ENCODE assay signal across 11 cellular contexts in genomic region chr18:76398295-76398694, GRCh38.
A peak's percentile ranks its signal among the peaks of the same experiment; 100 is the strongest.
DNase-seq lines count a peak whose midpoint lies in the region; ATAC-seq and TF ChIP-seq lines count a peak whose summit lies in the region.
"Had no signal": no experiment of that assay in that cellular context is flagged by ENCODE, and none has a peak within 500 bp of the region (broad histone marks: within the 10 kb centered on the region; RNA-seq: fewer than 3 reads in every experiment).

No MANE protein-coding gene starts in this region.

- peaks cover 60% of the 10 kb centered on the region for H4K20me1 ChIP-seq in osteoblast (ENCODE audit: insufficient read depth, low read length)

- DNase-seq in left cardiac atrium: no peak
- DNase-seq in Right ventricle myocardium inferior (ENCODE audit: missing footprints): no peak
- peak; percentile 19 for DNase-seq in fibroblast of mammary gland (ENCODE audit: low read depth)
- DNase-seq in osteoblast (ENCODE audit: insufficient read length, low spot score, missing footprints): peak; percentile 31
- DNase-seq in tibial nerve (ENCODE audit: low spot score in 2 of 2): no peak
- no peak for DNase-seq in esophagus squamous epithelium (lab: John Stamatoyannopoulos, UW)
- no peak for DNase-seq in sigmoid colon
- DNase-seq in DMS153 treated with DMSO at 0.1 percent for 48 hours (lab: John Stamatoyannopoulos, UW; ENCODE audit: unreplicated experiment): no peak

- no peak overlapping the region for H3K4me2 ChIP-seq in osteoblast (ENCODE audit: insufficient read depth, low read length)
- H3K4me2 ChIP-seq: A549, KMS-11 had no signal

- H3K79me2 ChIP-seq in osteoblast (ENCODE audit: insufficient read depth, low read length): peaks cover 15% of the 10 kb centered on the region

- TF ChIP-seq EP300 in tibial nerve (IDR thresholded peaks at IDR 0.05) (no peak), sigmoid colon (IDR thresholded peaks at IDR 0.05) (no peak)

- H3K4me3 ChIP-seq in fibroblast of mammary gland (ENCODE audit: control insufficient read depth, low read depth, low read length) (no peak overlapping the region), osteoblast (ENCODE audit: insufficient read depth, low read length) (no peak overlapping the region), tibial nerve (no peak overlapping the region), esophagus squamous epithelium (no peak overlapping the region), sigmoid colon (no peak overlapping the region)
- H3K4me3 ChIP-seq: A549; BLaER1 treated with 17β-estradiol and CSF1 and Interleukin-3, amounts not matched to agents 10 nM and 100 nM had no signal

- no peak overlapping the region for H2AFZ ChIP-seq in osteoblast (ENCODE audit: low read length)

- no peaks in the 10 kb centered on the region for H3K36me3 ChIP-seq in osteoblast (ENCODE audit: insufficient read depth, low read length)
- peaks cover 0 to 22% (median 0%) of the 10 kb centered on the region in 3 donors for H3K36me3 ChIP-seq in tibial nerve
- peaks cover 0 to 13% (median 0%) of the 10 kb centered on the region in 3 donors for H3K36me3 ChIP-seq in esophagus squamous epithelium
- H3K36me3 ChIP-seq in sigmoid colon: no peaks in the 10 kb centered on the region

- WGBS in tibial nerve, 2 donors: 51 to 58% methylated on average over 7 of the region's 7 CpGs
- WGBS in esophagus squamous epithelium, 2 donors: 71 to 87% methylated on average over 7 of the region's 7 CpGs
- 77 to 88% methylated on average over 7 of the region's 7 CpGs for WGBS in sigmoid colon, 2 donors

- intact Hi-C loops in left cardiac atrium (cut with DNase I): loop anchor here (2.0 to 5.0 kb wide), 4 partner anchors 223 to 314 kb away; no protein-coding TSS in a partner anchor
- intact Hi-C loops in Right ventricle myocardium inferior (cut with DNase I): loop anchor here (2.0 kb wide), 2 partner anchors 223 to 289 kb away; no protein-coding TSS in a partner anchor
- intact Hi-C loops in esophagus squamous epithelium (cut with DNase I): loop anchor here (5.0 kb wide), 3 partner anchors 219 to 314 kb away; no protein-coding TSS in a partner anchor
- intact Hi-C loops in sigmoid colon (cut with DNase I): loop anchor here (5.0 kb wide), 1 partner anchor 99 kb away; the partner anchor contains the start of gene ZNF516

- no peaks in the 10 kb centered on the region for H3K27me3 ChIP-seq in osteoblast (ENCODE audit: insufficient read depth, low read length)
- H3K27me3 ChIP-seq in tibial nerve: no peaks in the 10 kb centered on the region
- H3K27me3 ChIP-seq in esophagus squamous epithelium: no peaks in the 10 kb centered on the region
- no peaks in the 10 kb centered on the region for H3K27me3 ChIP-seq in sigmoid colon
- H3K27me3 ChIP-seq: BLaER1 treated with 17β-estradiol and CSF1 and Interleukin-3, amounts not matched to agents 10 nM and 100 nM had no signal

- no peak for TF ChIP-seq CTCF in fibroblast of mammary gland (conservative IDR thresholded peaks at IDR 0.05; ENCODE audit: control insufficient read depth, insufficient read depth, low read depth, low read length)
- TF ChIP-seq CTCF in osteoblast (IDR thresholded peaks at IDR 0.05; ENCODE audit: extremely low read depth, low read depth, low read length): no peak
- no peak for TF ChIP-seq CTCF in tibial nerve (IDR thresholded peaks at IDR 0.05)
- no peak for TF ChIP-seq CTCF in esophagus squamous epithelium (IDR thresholded peaks at IDR 0.05)
- TF ChIP-seq CTCF in sigmoid colon (IDR thresholded peaks at IDR 0.05): no peak

- TF ChIP-seq POLR2A in tibial nerve (IDR thresholded peaks at IDR 0.05): no peak
- TF ChIP-seq POLR2A in esophagus squamous epithelium (IDR thresholded peaks at IDR 0.05): no peak
- TF ChIP-seq POLR2A in sigmoid colon (IDR thresholded peaks at IDR 0.05): no peak

- no peaks in the 10 kb centered on the region for H3K4me1 ChIP-seq in osteoblast (ENCODE audit: insufficient read depth, low read length)
- peaks cover 0 to 54% (median 6%) of the 10 kb centered on the region in 4 donors for H3K4me1 ChIP-seq in tibial nerve
- peaks cover 4 to 24% (median 10%) of the 10 kb centered on the region in 3 donors for H3K4me1 ChIP-seq in esophagus squamous epithelium
- H3K4me1 ChIP-seq in sigmoid colon: peaks cover 0 to 22% (median 4%) of the 10 kb centered on the region in 4 donors
- H3K4me1 ChIP-seq: A549 had no signal

- no peaks in the 10 kb centered on the region for H3K9me3 ChIP-seq in osteoblast (ENCODE audit: low read depth, low read length)
- no peaks in the 10 kb centered on the region for H3K9me3 ChIP-seq in tibial nerve
- no peaks in the 10 kb centered on the region for H3K9me3 ChIP-seq in esophagus squamous epithelium
- H3K9me3 ChIP-seq in sigmoid colon: no peaks in the 10 kb centered on the region
- H3K9me3 ChIP-seq: A549; BLaER1 treated with 17β-estradiol and CSF1 and Interleukin-3, amounts not matched to agents 10 nM and 100 nM had no signal

- H3K27ac ChIP-seq in osteoblast (ENCODE audit: low read depth, low read length) (no peak overlapping the region), tibial nerve (peak overlapping the region; percentile 21 to 73 (median 38)), esophagus squamous epithelium (peak overlapping the region in 1 of 4 donors; percentile 26), sigmoid colon (peak overlapping the region in 2 of 4 donors; percentile 5 to 19)
- H3K27ac ChIP-seq: A549; BLaER1 treated with 17β-estradiol and CSF1 and Interleukin-3, amounts not matched to agents 10 nM and 100 nM; KMS-11 had no signal

- ATAC-seq in left cardiac atrium (peak; percentile 16 to 25), Right ventricle myocardium inferior (no peak)

Comparison
In these comparisons a context has a peak if more than half of its experiments do, and no peak if none do; other contexts are left out.
1. DNase-seq: peak in fibroblast of mammary gland (single experiment) and osteoblast (single experiment); none in left cardiac atrium (single experiment), Right ventricle myocardium inferior (single experiment), tibial nerve (0 of 2), esophagus squamous epithelium (single experiment), sigmoid colon (single experiment) and DMS153 treated with DMSO at 0.1 percent for 48 hours (single experiment).